Comparison of ENCODE assay signal across 23 cellular contexts in the genomic region with DNA sequence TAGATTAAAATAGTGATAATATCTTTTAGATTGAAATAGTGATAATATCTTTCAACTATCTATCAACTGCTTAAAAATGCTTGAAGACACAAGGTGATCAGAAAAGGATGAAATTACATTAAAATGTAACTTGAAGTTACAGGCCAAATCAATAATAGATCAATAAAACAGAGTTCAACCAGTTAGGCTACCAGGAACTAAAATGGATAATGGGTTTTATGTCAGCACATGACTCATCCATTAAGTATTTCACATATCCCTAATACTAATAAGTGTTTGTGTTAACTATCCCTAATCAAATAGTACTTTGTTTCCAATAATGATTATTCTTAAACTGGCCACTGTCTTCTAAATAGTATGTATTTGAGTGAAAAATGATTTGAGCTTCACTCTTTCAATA. TPM values are rescaled to one million over a fixed set of nuclear protein-coding genes. Genes with fewer than 3 reads are reported as not detected.
"Had no signal": no experiment of that assay in that cellular context is flagged by ENCODE, and none has a peak within 500 bp of the region (broad histone marks: within the 10 kb centered on the region; RNA-seq: fewer than 3 reads in every experiment).

No MANE protein-coding gene starts in this region.

- H3K4me2 ChIP-seq: KMS-11 had no signal

- H3K9me3 ChIP-seq: SJSA1 had no signal

- H3K4me3 ChIP-seq: K562, SJSA1, SK-N-MC had no signal

- H3K9ac ChIP-seq: KMS-11 had no signal

- H3K36me3 ChIP-seq: SJSA1 had no signal

- H3K4me1 ChIP-seq: SJSA1 had no signal

- DNase-seq: Kasumi-1, MM.1S, NCI-H1092 treated with DMSO at 0.1 percent for 48 hours, NCI-H1436, NCI-H187, NCI-H2029, NCI-H2081 treated with DMSO at 0.1 percent for 48 hours, NCI-H2171, NCI-H345, NCI-H510A treated with DMSO at 0.1 percent for 48 hours, NCI-H526, Right ventricle myocardium superior, RPMI8226, SIG-M5 had no signal

- FAIRE-seq: K562, RCC 7860 had no signal

- ATAC-seq: K562 had no signal

- H3K27ac ChIP-seq: KMS-11, SJSA1, SK-N-MC had no signal

RNA-seq across cellular contexts. Expression of a gene that starts 33.7 kb away (rescaled TPM):
- total RNA-seq: HT1080, K562, Right ventricle myocardium superior had no signal

RNA-seq across cellular contexts. Expression of a gene that starts 57.2 kb away (rescaled TPM):
- total RNA-seq: HT1080; K562; M059J; Right ventricle myocardium superior; SJSA1; T-helper 1 cell treated with Interleukin-12 subunit alpha and Interleukin-12 subunit beta and Interleukin-4 antibody, amounts not matched to agents 30 ng/mL and 1 ng/mL, for 36 hours had no signal
- polyA plus RNA-seq: IgD-negative memory B cell, K562 had no signal
